ENCODE assay signal across 1 cellular context in the genomic region with DNA sequence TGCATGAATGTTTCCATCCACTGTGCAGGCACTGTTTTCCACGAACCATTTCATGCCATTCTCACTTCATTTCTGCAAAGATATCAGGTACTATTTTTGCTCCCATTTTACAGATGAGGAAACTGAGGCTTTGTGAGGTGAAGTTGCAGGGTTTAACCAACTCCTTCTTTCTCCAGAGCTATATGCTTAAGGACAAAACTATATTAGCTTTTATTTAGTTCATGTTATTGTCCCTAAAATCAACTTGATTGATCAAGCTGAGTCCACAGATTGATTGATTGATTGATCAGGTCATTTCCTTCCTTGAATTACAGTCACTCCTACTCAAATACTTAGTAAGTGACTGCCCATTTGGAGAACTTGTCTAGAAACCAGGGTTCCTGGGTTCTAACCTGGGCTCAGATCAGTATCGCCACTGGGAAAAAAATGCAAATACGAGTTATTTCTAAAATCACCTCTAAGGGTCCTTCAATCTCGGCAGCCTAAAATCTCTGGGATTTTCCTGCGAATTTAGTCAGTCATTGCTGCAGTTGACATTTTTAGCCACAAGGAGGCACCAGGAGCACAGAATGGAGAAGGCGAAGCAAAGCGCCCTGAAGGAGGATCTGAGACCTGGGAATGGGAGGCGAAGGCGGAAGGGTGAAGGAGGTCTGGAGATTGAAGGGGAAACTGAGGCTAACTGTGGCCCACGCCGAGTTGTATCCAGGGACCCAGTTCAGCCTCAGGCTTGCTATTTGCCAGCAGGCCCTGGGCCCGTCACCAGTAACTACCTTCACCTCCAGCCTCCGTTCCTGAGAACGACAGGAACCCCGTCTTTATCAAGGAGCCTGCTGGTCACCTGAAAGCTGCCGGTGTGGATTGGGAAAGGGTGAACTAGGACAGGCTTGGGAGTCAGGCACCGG.
TF ChIP-seq lines count a peak whose summit lies in the region.

No MANE protein-coding gene starts in this region.

TF ChIP-seq in K562, 482 proteins besides CTCF, POLR2A, EP300 and RAD21 (continued from another document and continues in another):
- TF ChIP-seq, protein P1, sequence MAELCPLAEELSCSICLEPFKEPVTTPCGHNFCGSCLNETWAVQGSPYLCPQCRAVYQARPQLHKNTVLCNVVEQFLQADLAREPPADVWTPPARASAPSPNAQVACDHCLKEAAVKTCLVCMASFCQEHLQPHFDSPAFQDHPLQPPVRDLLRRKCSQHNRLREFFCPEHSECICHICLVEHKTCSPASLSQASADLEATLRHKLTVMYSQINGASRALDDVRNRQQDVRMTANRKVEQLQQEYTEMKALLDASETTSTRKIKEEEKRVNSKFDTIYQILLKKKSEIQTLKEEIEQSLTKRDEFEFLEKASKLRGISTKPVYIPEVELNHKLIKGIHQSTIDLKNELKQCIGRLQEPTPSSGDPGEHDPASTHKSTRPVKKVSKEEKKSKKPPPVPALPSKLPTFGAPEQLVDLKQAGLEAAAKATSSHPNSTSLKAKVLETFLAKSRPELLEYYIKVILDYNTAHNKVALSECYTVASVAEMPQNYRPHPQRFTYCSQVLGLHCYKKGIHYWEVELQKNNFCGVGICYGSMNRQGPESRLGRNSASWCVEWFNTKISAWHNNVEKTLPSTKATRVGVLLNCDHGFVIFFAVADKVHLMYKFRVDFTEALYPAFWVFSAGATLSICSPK (IDR thresholded peaks at IDR 0.05; ENCODE audit: borderline replicate concordance) = no peak
- peak; percentile 89 for TF ChIP-seq ADNP (tag; IDR thresholded peaks at IDR 0.05)
- TF ChIP-seq ZNF347 (CRISPR knock-in tag; IDR thresholded peaks at IDR 0.05; ENCODE audit: low read depth) = no peak
- TF ChIP-seq ZZZ3 (IDR thresholded peaks at IDR 0.05) = no peak
- TF ChIP-seq, protein P2, sequence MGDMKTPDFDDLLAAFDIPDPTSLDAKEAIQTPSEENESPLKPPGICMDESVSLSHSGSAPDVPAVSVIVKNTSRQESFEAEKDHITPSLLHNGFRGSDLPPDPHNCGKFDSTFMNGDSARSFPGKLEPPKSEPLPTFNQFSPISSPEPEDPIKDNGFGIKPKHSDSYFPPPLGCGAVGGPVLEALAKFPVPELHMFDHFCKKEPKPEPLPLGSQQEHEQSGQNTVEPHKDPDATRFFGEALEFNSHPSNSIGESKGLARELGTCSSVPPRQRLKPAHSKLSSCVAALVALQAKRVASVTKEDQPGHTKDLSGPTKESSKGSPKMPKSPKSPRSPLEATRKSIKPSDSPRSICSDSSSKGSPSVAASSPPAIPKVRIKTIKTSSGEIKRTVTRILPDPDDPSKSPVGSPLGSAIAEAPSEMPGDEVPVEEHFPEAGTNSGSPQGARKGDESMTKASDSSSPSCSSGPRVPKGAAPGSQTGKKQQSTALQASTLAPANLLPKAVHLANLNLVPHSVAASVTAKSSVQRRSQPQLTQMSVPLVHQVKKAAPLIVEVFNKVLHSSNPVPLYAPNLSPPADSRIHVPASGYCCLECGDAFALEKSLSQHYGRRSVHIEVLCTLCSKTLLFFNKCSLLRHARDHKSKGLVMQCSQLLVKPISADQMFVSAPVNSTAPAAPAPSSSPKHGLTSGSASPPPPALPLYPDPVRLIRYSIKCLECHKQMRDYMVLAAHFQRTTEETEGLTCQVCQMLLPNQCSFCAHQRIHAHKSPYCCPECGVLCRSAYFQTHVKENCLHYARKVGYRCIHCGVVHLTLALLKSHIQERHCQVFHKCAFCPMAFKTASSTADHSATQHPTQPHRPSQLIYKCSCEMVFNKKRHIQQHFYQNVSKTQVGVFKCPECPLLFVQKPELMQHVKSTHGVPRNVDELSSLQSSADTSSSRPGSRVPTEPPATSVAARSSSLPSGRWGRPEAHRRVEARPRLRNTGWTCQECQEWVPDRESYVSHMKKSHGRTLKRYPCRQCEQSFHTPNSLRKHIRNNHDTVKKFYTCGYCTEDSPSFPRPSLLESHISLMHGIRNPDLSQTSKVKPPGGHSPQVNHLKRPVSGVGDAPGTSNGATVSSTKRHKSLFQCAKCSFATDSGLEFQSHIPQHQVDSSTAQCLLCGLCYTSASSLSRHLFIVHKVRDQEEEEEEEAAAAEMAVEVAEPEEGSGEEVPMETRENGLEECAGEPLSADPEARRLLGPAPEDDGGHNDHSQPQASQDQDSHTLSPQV (IDR thresholded peaks at IDR 0.05) = no peak
- TF ChIP-seq, protein P3, sequence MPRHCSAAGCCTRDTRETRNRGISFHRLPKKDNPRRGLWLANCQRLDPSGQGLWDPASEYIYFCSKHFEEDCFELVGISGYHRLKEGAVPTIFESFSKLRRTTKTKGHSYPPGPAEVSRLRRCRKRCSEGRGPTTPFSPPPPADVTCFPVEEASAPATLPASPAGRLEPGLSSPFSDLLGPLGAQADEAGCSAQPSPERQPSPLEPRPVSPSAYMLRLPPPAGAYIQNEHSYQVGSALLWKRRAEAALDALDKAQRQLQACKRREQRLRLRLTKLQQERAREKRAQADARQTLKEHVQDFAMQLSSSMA (CRISPR knock-in tag; IDR thresholded peaks at IDR 0.05) = no peak
- TF ChIP-seq PHTF2 (CRISPR knock-in tag; IDR thresholded peaks at IDR 0.05) = no peak
- TF ChIP-seq, protein P4, sequence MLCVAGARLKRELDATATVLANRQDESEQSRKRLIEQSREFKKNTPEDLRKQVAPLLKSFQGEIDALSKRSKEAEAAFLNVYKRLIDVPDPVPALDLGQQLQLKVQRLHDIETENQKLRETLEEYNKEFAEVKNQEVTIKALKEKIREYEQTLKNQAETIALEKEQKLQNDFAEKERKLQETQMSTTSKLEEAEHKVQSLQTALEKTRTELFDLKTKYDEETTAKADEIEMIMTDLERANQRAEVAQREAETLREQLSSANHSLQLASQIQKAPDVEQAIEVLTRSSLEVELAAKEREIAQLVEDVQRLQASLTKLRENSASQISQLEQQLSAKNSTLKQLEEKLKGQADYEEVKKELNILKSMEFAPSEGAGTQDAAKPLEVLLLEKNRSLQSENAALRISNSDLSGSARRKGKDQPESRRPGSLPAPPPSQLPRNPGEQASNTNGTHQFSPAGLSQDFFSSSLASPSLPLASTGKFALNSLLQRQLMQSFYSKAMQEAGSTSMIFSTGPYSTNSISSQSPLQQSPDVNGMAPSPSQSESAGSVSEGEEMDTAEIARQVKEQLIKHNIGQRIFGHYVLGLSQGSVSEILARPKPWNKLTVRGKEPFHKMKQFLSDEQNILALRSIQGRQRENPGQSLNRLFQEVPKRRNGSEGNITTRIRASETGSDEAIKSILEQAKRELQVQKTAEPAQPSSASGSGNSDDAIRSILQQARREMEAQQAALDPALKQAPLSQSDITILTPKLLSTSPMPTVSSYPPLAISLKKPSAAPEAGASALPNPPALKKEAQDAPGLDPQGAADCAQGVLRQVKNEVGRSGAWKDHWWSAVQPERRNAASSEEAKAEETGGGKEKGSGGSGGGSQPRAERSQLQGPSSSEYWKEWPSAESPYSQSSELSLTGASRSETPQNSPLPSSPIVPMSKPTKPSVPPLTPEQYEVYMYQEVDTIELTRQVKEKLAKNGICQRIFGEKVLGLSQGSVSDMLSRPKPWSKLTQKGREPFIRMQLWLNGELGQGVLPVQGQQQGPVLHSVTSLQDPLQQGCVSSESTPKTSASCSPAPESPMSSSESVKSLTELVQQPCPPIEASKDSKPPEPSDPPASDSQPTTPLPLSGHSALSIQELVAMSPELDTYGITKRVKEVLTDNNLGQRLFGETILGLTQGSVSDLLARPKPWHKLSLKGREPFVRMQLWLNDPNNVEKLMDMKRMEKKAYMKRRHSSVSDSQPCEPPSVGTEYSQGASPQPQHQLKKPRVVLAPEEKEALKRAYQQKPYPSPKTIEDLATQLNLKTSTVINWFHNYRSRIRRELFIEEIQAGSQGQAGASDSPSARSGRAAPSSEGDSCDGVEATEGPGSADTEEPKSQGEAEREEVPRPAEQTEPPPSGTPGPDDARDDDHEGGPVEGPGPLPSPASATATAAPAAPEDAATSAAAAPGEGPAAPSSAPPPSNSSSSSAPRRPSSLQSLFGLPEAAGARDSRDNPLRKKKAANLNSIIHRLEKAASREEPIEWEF (CRISPR knock-in tag; IDR thresholded peaks at IDR 0.05) = peak; percentile 88; the same call in 1 of the 2 replicates
- TF ChIP-seq GTF2A2 (tag; IDR thresholded peaks at IDR 0.05) = no peak
- TF ChIP-seq, protein P5, sequence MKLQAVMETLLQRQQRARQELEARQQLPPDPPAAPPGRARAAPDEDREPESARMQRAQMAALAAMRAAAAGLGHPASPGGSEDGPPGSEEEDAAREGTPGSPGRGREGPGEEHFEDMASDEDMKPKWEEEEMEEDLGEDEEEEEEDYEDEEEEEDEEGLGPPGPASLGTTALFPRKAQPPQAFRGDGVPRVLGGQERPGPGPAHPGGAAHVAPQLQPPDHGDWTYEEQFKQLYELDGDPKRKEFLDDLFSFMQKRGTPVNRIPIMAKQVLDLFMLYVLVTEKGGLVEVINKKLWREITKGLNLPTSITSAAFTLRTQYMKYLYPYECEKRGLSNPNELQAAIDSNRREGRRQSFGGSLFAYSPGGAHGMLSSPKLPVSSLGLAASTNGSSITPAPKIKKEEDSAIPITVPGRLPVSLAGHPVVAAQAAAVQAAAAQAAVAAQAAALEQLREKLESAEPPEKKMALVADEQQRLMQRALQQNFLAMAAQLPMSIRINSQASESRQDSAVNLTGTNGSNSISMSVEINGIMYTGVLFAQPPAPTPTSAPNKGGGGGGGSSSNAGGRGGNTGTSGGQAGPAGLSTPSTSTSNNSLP (IDR thresholded peaks at IDR 0.05; ENCODE audit: borderline replicate concordance, low read depth, low read length) = no peak
- TF ChIP-seq POLR2H (tag; IDR thresholded peaks at IDR 0.05; ENCODE audit: low read depth) = no peak
- 0 out of 2 replicates have a peak, but pooled peaks have one; percentile 13 for TF ChIP-seq L3MBTL2 (IDR thresholded peaks at IDR 0.05)
- TF ChIP-seq NR2C1 (IDR thresholded peaks at IDR 0.05) = no peak
- TF ChIP-seq NR2C1 (tag; IDR thresholded peaks at IDR 0.05) = no peak
- peak; percentile 73; the same call in 1 of the 2 replicates for TF ChIP-seq ARID2 (IDR thresholded peaks at IDR 0.05)
- TF ChIP-seq, protein P6, sequence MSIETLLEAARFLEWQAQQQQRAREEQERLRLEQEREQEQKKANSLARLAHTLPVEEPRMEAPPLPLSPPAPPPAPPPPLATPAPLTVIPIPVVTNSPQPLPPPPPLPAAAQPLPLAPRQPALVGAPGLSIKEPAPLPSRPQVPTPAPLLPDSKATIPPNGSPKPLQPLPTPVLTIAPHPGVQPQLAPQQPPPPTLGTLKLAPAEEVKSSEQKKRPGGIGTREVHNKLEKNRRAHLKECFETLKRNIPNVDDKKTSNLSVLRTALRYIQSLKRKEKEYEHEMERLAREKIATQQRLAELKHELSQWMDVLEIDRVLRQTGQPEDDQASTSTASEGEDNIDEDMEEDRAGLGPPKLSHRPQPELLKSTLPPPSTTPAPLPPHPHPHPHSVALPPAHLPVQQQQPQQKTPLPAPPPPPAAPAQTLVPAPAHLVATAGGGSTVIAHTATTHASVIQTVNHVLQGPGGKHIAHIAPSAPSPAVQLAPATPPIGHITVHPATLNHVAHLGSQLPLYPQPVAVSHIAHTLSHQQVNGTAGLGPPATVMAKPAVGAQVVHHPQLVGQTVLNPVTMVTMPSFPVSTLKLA (conservative IDR thresholded peaks at IDR 0.05) = 0 out of 4 replicates have a peak, but pooled peaks of 1 of the 2 experiments have one; percentile 7
- TF ChIP-seq SP1 (CRISPR knock-in tag; IDR thresholded peaks at IDR 0.05) = peak; percentile 34; the same call in 1 of the 2 replicates
- TF ChIP-seq U2AF1 (optimal IDR thresholded peaks at IDR 0.05; ENCODE audit: low read depth, low read length) = no peak
- TF ChIP-seq POLR2AphosphoS5 (IDR thresholded peaks at IDR 0.05; ENCODE audit: control insufficient read depth, insufficient read depth, low read depth, low read length) = no peak
- TF ChIP-seq, protein P7, sequence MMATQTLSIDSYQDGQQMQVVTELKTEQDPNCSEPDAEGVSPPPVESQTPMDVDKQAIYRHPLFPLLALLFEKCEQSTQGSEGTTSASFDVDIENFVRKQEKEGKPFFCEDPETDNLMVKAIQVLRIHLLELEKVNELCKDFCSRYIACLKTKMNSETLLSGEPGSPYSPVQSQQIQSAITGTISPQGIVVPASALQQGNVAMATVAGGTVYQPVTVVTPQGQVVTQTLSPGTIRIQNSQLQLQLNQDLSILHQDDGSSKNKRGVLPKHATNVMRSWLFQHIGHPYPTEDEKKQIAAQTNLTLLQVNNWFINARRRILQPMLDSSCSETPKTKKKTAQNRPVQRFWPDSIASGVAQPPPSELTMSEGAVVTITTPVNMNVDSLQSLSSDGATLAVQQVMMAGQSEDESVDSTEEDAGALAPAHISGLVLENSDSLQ (IDR thresholded peaks at IDR 0.05) = no peak
- TF ChIP-seq MBD2 (IDR thresholded peaks at IDR 0.05; ENCODE audit: borderline replicate concordance, low read depth) = no peak
- no peak for TF ChIP-seq HMG20B (CRISPR knock-in tag; IDR thresholded peaks at IDR 0.05)
- peak; percentile 98 to 99 for TF ChIP-seq RCOR1 (IDR thresholded peaks at IDR 0.05; ENCODE audit: borderline replicate concordance in 1 of 2, low read depth in 2 of 2, low read length in 2 of 2)
- TF ChIP-seq IRF2 (CRISPR knock-in tag; IDR thresholded peaks at IDR 0.05) = no peak
- TF ChIP-seq CHD4 (IDR thresholded peaks at IDR 0.05; ENCODE audit: insufficient read depth, insufficient replicate concordance, low read depth, low read length, poor library complexity, severe bottlenecking) = peak; percentile 91
- no peak for TF ChIP-seq ZNF57 (CRISPR knock-in tag; IDR thresholded peaks at IDR 0.05)
- TF ChIP-seq, protein P8, sequence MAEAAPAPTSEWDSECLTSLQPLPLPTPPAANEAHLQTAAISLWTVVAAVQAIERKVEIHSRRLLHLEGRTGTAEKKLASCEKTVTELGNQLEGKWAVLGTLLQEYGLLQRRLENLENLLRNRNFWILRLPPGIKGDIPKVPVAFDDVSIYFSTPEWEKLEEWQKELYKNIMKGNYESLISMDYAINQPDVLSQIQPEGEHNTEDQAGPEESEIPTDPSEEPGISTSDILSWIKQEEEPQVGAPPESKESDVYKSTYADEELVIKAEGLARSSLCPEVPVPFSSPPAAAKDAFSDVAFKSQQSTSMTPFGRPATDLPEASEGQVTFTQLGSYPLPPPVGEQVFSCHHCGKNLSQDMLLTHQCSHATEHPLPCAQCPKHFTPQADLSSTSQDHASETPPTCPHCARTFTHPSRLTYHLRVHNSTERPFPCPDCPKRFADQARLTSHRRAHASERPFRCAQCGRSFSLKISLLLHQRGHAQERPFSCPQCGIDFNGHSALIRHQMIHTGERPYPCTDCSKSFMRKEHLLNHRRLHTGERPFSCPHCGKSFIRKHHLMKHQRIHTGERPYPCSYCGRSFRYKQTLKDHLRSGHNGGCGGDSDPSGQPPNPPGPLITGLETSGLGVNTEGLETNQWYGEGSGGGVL (CRISPR knock-in tag; IDR thresholded peaks at IDR 0.05) = no peak
- TF ChIP-seq PPARD (CRISPR knock-in tag; IDR thresholded peaks at IDR 0.05) = no peak
- TF ChIP-seq, protein P9, sequence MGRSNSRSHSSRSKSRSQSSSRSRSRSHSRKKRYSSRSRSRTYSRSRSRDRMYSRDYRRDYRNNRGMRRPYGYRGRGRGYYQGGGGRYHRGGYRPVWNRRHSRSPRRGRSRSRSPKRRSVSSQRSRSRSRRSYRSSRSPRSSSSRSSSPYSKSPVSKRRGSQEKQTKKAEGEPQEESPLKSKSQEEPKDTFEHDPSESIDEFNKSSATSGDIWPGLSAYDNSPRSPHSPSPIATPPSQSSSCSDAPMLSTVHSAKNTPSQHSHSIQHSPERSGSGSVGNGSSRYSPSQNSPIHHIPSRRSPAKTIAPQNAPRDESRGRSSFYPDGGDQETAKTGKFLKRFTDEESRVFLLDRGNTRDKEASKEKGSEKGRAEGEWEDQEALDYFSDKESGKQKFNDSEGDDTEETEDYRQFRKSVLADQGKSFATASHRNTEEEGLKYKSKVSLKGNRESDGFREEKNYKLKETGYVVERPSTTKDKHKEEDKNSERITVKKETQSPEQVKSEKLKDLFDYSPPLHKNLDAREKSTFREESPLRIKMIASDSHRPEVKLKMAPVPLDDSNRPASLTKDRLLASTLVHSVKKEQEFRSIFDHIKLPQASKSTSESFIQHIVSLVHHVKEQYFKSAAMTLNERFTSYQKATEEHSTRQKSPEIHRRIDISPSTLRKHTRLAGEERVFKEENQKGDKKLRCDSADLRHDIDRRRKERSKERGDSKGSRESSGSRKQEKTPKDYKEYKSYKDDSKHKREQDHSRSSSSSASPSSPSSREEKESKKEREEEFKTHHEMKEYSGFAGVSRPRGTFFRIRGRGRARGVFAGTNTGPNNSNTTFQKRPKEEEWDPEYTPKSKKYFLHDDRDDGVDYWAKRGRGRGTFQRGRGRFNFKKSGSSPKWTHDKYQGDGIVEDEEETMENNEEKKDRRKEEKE (IDR thresholded peaks at IDR 0.05; ENCODE audit: borderline replicate concordance in 1 of 2, control insufficient read depth in 1 of 2, low read depth in 2 of 2, low read length in 1 of 2) = no peak
